ENCODE assay signal across 22 cellular contexts in the genomic region with DNA sequence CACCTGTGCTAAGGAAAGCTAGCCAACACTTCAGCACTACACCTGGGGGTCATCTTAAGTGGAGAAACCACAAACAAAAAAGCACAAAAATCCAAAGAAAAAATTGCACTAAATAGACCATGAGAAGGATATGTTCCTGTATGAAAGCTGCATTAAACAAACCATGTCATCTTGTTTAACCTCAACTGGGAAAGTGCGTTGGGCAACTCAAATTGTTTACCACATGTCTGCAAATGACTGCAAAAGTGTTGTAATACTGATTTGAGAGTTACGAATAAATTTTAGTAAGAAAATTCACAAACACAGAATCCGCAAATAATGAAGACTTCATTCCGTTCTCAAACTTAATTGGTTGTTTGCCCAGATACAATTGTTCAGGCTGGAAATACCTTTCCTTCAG.
"Had no signal": no experiment of that assay in that cellular context is flagged by ENCODE, and none has a peak within 500 bp of the region (broad histone marks: within the 10 kb centered on the region; RNA-seq: fewer than 3 reads in every experiment).

No MANE protein-coding gene starts in this region.

- H3K4me3 ChIP-seq: dorsolateral prefrontal cortex, heart right ventricle, left lung, lower lobe of right lung, pancreas, tibial artery, upper lobe of left lung, uterus had no signal

- H3K27me3 ChIP-seq: heart right ventricle, left lung, pancreas, tibial artery, upper lobe of left lung, uterus had no signal

- ATAC-seq: heart right ventricle; left lung; lower lobe of right lung; natural killer cell treated with Interleukin-12 subunit alpha and Interleukin-12 subunit beta and Interleukin-15 and Interleukin-18, amount 100 ng/mL, for 72 hours; pancreas; right cardiac atrium; stimulated activated effector memory CD8-positive, alpha-beta T cell treated with anti-CD3 and anti-CD28 coated beads, Interleukin-12 subunit alpha, Interleukin-12 subunit beta, amount 100 ng/mL, for 72 hours had no signal

- H3K4me3 Mint-ChIP-seq: memory B cell; natural killer cell treated with Interleukin-12 subunit alpha and Interleukin-12 subunit beta and Interleukin-15 and Interleukin-18, amount 100 ng/mL, for 72 hours; stimulated activated effector memory CD8-positive, alpha-beta T cell treated with anti-CD3 and anti-CD28 coated beads, Interleukin-12 subunit alpha, Interleukin-12 subunit beta, amount 100 ng/mL, for 72 hours; stimulated activated naive CD8-positive, alpha-beta T cell treated with anti-CD3 and anti-CD28 coated beads, Interleukin-15, Interleukin-2, amounts not matched to agents 100 ng/mL and 50 ng/mL, for 24 hours had no signal

- H3K36me3 Mint-ChIP-seq: memory B cell; natural killer cell treated with Interleukin-12 subunit alpha and Interleukin-12 subunit beta and Interleukin-15 and Interleukin-18, amount 100 ng/mL, for 72 hours; stimulated activated effector memory CD8-positive, alpha-beta T cell treated with anti-CD3 and anti-CD28 coated beads, Interleukin-12 subunit alpha, Interleukin-12 subunit beta, amount 100 ng/mL, for 72 hours had no signal

- H3K27ac Mint-ChIP-seq: memory B cell; natural killer cell treated with Interleukin-12 subunit alpha and Interleukin-12 subunit beta and Interleukin-15 and Interleukin-18, amount 100 ng/mL, for 72 hours; progenitor cell of endocrine pancreas; stimulated activated effector memory CD8-positive, alpha-beta T cell treated with anti-CD3 and anti-CD28 coated beads, Interleukin-12 subunit alpha, Interleukin-12 subunit beta, amount 100 ng/mL, for 72 hours; stimulated activated naive CD8-positive, alpha-beta T cell treated with anti-CD3 and anti-CD28 coated beads, Interleukin-15, Interleukin-2, amounts not matched to agents 100 ng/mL and 50 ng/mL, for 24 hours had no signal

- H3K27me3 Mint-ChIP-seq: memory B cell; natural killer cell treated with Interleukin-12 subunit alpha and Interleukin-12 subunit beta and Interleukin-15 and Interleukin-18, amount 100 ng/mL, for 72 hours; progenitor cell of endocrine pancreas; stimulated activated naive CD8-positive, alpha-beta T cell treated with anti-CD3 and anti-CD28 coated beads, Interleukin-15, Interleukin-2, amounts not matched to agents 100 ng/mL and 50 ng/mL, for 24 hours had no signal

- H3K4me1 ChIP-seq: left lung, lower lobe of right lung, pancreas, tibial artery, upper lobe of left lung, uterus had no signal

- H3K9me3 Mint-ChIP-seq: stimulated activated effector memory CD8-positive, alpha-beta T cell treated with anti-CD3 and anti-CD28 coated beads, Interleukin-12 subunit alpha, Interleukin-12 subunit beta, amount 100 ng/mL, for 72 hours; stimulated activated naive CD8-positive, alpha-beta T cell treated with anti-CD3 and anti-CD28 coated beads, Interleukin-15, Interleukin-2, amounts not matched to agents 100 ng/mL and 50 ng/mL, for 24 hours had no signal

- H3K4me1 Mint-ChIP-seq: memory B cell; stimulated activated effector memory CD8-positive, alpha-beta T cell treated with anti-CD3 and anti-CD28 coated beads, Interleukin-12 subunit alpha, Interleukin-12 subunit beta, amount 100 ng/mL, for 72 hours had no signal

- H3K9me3 ChIP-seq: lower lobe of right lung, pancreas, upper lobe of left lung, uterus had no signal

- H3K36me3 ChIP-seq: heart right ventricle, left lung, lower lobe of right lung, pancreas, tibial artery, upper lobe of left lung, uterus had no signal

- H3K27ac ChIP-seq: dorsolateral prefrontal cortex, heart right ventricle, left lung, lower lobe of right lung, pancreas, tibial artery, upper lobe of left lung, uterus had no signal

- DNase-seq: cortex of kidney; dorsolateral prefrontal cortex; effector CD8-positive, alpha-beta T cell; heart right ventricle; hypothalamus; islet precursor cell; left lung; lower lobe of right lung; midbrain; occipital lobe; pancreas; right cardiac atrium; stimulated activated CD4-positive, alpha-beta T cell treated with anti-CD3 and anti-CD28 coated beads, Interleukin-4, amount 100 ng/mL, for 1 hour; stimulated activated CD8-positive, alpha-beta memory T cell treated with anti-CD3 and anti-CD28 coated beads, Interleukin-4, amount 100 ng/mL, for 48 hours; tibial artery; upper lobe of left lung; uterus had no signal
